ENCODE assay signal across 15 cellular contexts in genomic region chr18:2891526-2892431, GRCh38. TPM values are rescaled to one million over a fixed set of nuclear protein-coding genes. Genes with fewer than 3 reads are reported as not detected.
DNase-seq lines count a peak whose midpoint lies in the region; ATAC-seq and TF ChIP-seq lines count a peak whose summit lies in the region.
"Had no signal": no experiment of that assay in that cellular context is flagged by ENCODE, and none has a peak within 500 bp of the region (broad histone marks: within the 10 kb centered on the region; RNA-seq: fewer than 3 reads in every experiment).

No MANE protein-coding gene starts in this region.

- H3K4me3 Mint-ChIP-seq in activated CD4-positive, alpha-beta T cell treated with anti-CD3 and anti-CD28 coated beads, Interleukin-2, amount 10 ng/mL, durations not matched to agents 24 days and 14 days = peak overlapping the region; percentile 74
- H3K4me3 Mint-ChIP-seq in activated naive CD8-positive, alpha-beta T cell treated with anti-CD3 and anti-CD28 coated beads for 36 hours = no peak overlapping the region

- H3K36me3 ChIP-seq in RWPE2 (ENCODE audit: low read depth) (no peaks in the 10 kb centered on the region), neuronal stem cell (replicated peaks in 1 of 2; ENCODE audit: control insufficient read depth in 2 of 2, insufficient read depth in 2 of 2, low read length in 2 of 2) (no peaks in the 10 kb centered on the region)
- H3K36me3 ChIP-seq: colonic mucosa, upper lobe of right lung had no signal

- H3K27me3 Mint-ChIP-seq in activated CD4-positive, alpha-beta T cell treated with anti-CD3 and anti-CD28 coated beads, Interleukin-2, amount 10 ng/mL, durations not matched to agents 24 days and 14 days = no peaks in the 10 kb centered on the region
- no peaks in the 10 kb centered on the region for H3K27me3 Mint-ChIP-seq in activated naive CD8-positive, alpha-beta T cell treated with anti-CD3 and anti-CD28 coated beads for 36 hours

- H3K4me2 ChIP-seq in neuronal stem cell (ENCODE audit: insufficient read depth, low read length, poor library complexity, severe bottlenecking) = no peak overlapping the region

- H2AK5ac ChIP-seq in neuronal stem cell (ENCODE audit: low read depth, low read length) = peak overlapping the region; percentile 41

- H3K27ac Mint-ChIP-seq in activated CD4-positive, alpha-beta T cell treated with anti-CD3 and anti-CD28 coated beads, Interleukin-2, amount 10 ng/mL, durations not matched to agents 24 days and 14 days = peak overlapping the region; percentile 46
- peak overlapping the region; percentile 61 for H3K27ac Mint-ChIP-seq in activated naive CD8-positive, alpha-beta T cell treated with anti-CD3 and anti-CD28 coated beads for 36 hours

- TF ChIP-seq CTCF in RWPE2 (IDR thresholded peaks at IDR 0.05; ENCODE audit: poor library complexity, severe bottlenecking) = no peak

- H2BK15ac ChIP-seq in neuronal stem cell (ENCODE audit: low read length) = no peak overlapping the region

- H2BK120ac ChIP-seq in neuronal stem cell (ENCODE audit: low read depth, low read length) = no peak overlapping the region

- H3K4me1 ChIP-seq in RWPE2 (ENCODE audit: insufficient read depth, poor library complexity, severe bottlenecking) (no peaks in the 10 kb centered on the region), neuronal stem cell (ENCODE audit: control insufficient read depth in 2 of 2, insufficient read depth in 1 of 2, low read depth in 1 of 2, low read length in 2 of 2) (peaks cover 4 to 5% of the 10 kb centered on the region in 2 donors)
- H3K4me1 ChIP-seq: colonic mucosa, upper lobe of right lung had no signal

- no peaks in the 10 kb centered on the region for H3K9me3 ChIP-seq in RWPE2 (ENCODE audit: severe bottlenecking)
- H3K9me3 ChIP-seq in neuronal stem cell (replicated peaks in 1 of 2; ENCODE audit: control insufficient read depth in 2 of 2, insufficient read depth in 1 of 2, low read depth in 1 of 2, low read length in 2 of 2) = peaks cover 3 to 5% of the 10 kb centered on the region in 2 donors
- H3K9me3 ChIP-seq: colonic mucosa, upper lobe of right lung had no signal

- peak; percentile 67 for DNase-seq in activated CD4-positive, alpha-beta T cell treated with anti-CD3 and anti-CD28 coated beads, Interleukin-2, amount 10 ng/mL, durations not matched to agents 24 days and 14 days
- DNase-seq in activated CD4-positive, alpha-beta T cell treated with anti-CD3 and anti-CD28 coated beads, Interleukin-2, amount 50 U/mL, for 48 hours = no peak
- no peak for DNase-seq in RWPE2 (ENCODE audit: low spot score)
- DNase-seq in activated naive CD8-positive, alpha-beta T cell treated with anti-CD3 and anti-CD28 coated beads for 36 hours = peak; percentile 20
- no peak for DNase-seq in neuronal stem cell (ENCODE audit: low spot score)
- no peak for DNase-seq in retina
- no peak for DNase-seq in NCI-H446 (lab: John Stamatoyannopoulos, UW)
- DNase-seq: C1 segment of cervical spinal cord, colonic mucosa, mesenchymal stem cell, SHP77 treated with DMSO at 0.1 percent for 48 hours, T1000, upper lobe of right lung had no signal

- no peaks in the 10 kb centered on the region for H3K79me1 ChIP-seq in neuronal stem cell (ENCODE audit: low read depth, low read length)

- H3K14ac ChIP-seq in neuronal stem cell (ENCODE audit: low read length) = no peak overlapping the region

- no peak overlapping the region for H4K8ac ChIP-seq in neuronal stem cell (ENCODE audit: low read depth, low read length)

- no peak overlapping the region for H3K18ac ChIP-seq in neuronal stem cell (ENCODE audit: low read length)

- no peak overlapping the region for H3K23ac ChIP-seq in neuronal stem cell (ENCODE audit: low read depth, low read length, poor library complexity)

- H3K27me3 ChIP-seq in RWPE2 (ENCODE audit: insufficient read depth, poor library complexity, severe bottlenecking) = no peaks in the 10 kb centered on the region
- no peaks in the 10 kb centered on the region for H3K27me3 ChIP-seq in neuronal stem cell (ENCODE audit: control insufficient read depth in 3 of 3, insufficient read depth in 3 of 3, low read depth in 1 of 3, low read length in 3 of 3)
- H3K27me3 ChIP-seq: colonic mucosa, upper lobe of right lung had no signal

- no peak overlapping the region for H2BK12ac ChIP-seq in neuronal stem cell (ENCODE audit: low read length)

- no peak overlapping the region for H3K9ac ChIP-seq in neuronal stem cell (ENCODE audit: low read depth, low read length, poor library complexity)

- H3K9me3 Mint-ChIP-seq in activated CD4-positive, alpha-beta T cell treated with anti-CD3 and anti-CD28 coated beads, Interleukin-2, amount 10 ng/mL, durations not matched to agents 24 days and 14 days = peaks cover 8% of the 10 kb centered on the region
- peaks cover 22% of the 10 kb centered on the region for H3K9me3 Mint-ChIP-seq in activated naive CD8-positive, alpha-beta T cell treated with anti-CD3 and anti-CD28 coated beads for 36 hours

- H3K4ac ChIP-seq in neuronal stem cell (ENCODE audit: low read length) = no peak overlapping the region

- intact Hi-C loops in activated CD4-positive, alpha-beta T cell treated with anti-CD3 and anti-CD28 coated beads, Interleukin-2, amount 10 ng/mL, durations not matched to agents 24 days and 14 days (cut with micrococcal nuclease) = no loop called here

- H4K91ac ChIP-seq in neuronal stem cell (ENCODE audit: low read depth, low read length, poor library complexity) = no peak overlapping the region

- H3K4me1 Mint-ChIP-seq in activated CD4-positive, alpha-beta T cell treated with anti-CD3 and anti-CD28 coated beads, Interleukin-2, amount 10 ng/mL, durations not matched to agents 24 days and 14 days = peaks cover 31% of the 10 kb centered on the region
- H3K4me1 Mint-ChIP-seq in activated naive CD8-positive, alpha-beta T cell treated with anti-CD3 and anti-CD28 coated beads for 36 hours = peaks cover 29% of the 10 kb centered on the region

- H3K4me3 ChIP-seq in RWPE2 (ENCODE audit: severe bottlenecking) = no peak overlapping the region
- no peak overlapping the region for H3K4me3 ChIP-seq in neuronal stem cell (ENCODE audit: low read length in 2 of 2)
- H3K4me3 ChIP-seq: colonic mucosa, upper lobe of right lung had no signal

- no peak overlapping the region for H2AFZ ChIP-seq in neuronal stem cell (ENCODE audit: low read length)

- WGBS in neuronal stem cell (ENCODE audit: extremely low coverage in 2 of 2, insufficient read length in 2 of 2, insufficient replicate concordance in 1 of 2), 2 donors = no CpG with 5 or more reads among the region's 20 CpGs

- H3K36me3 Mint-ChIP-seq in activated CD4-positive, alpha-beta T cell treated with anti-CD3 and anti-CD28 coated beads, Interleukin-2, amount 10 ng/mL, durations not matched to agents 24 days and 14 days (ENCODE audit: low read depth) = peaks cover 25% of the 10 kb centered on the region
- peaks cover 18% of the 10 kb centered on the region for H3K36me3 Mint-ChIP-seq in activated naive CD8-positive, alpha-beta T cell treated with anti-CD3 and anti-CD28 coated beads for 36 hours

- H3K27ac ChIP-seq in RWPE2 (ENCODE audit: poor library complexity, severe bottlenecking) (no peak overlapping the region), neuronal stem cell (replicated peaks; ENCODE audit: low read length) (no peak overlapping the region)
- H3K27ac ChIP-seq: colonic mucosa, upper lobe of right lung had no signal

- ATAC-seq in RWPE2 (ENCODE audit: low read depth) (peak; percentile 40; the same call in 1 of the 3 replicates), HG03135 (IDR thresholded peaks at IDR 0.05; ENCODE audit: unreplicated experiment) (no peak)
- ATAC-seq: sciatic nerve, upper lobe of right lung had no signal

- H2BK5ac ChIP-seq in neuronal stem cell (ENCODE audit: low read length) = no peak overlapping the region

RNA-seq across cellular contexts. Expression of gene EMILIN2, which starts 45.0 kb away (rescaled TPM):
- total RNA-seq in activated CD4-positive, alpha-beta T cell treated with anti-CD3 and anti-CD28 coated beads, Interleukin-2, amount 10 ng/mL, durations not matched to agents 24 days and 14 days = 32.4 and 35.5 TPM in 2 replicates
- total RNA-seq in activated naive CD8-positive, alpha-beta T cell treated with anti-CD3 and anti-CD28 coated beads for 36 hours = 10 to 100 TPM; 26.3 to 30.2 TPM
- polyA plus RNA-seq in neuronal stem cell (2013, experiment 1 of 2) = 4.1 TPM
- polyA plus RNA-seq in neuronal stem cell (2013, experiment 2 of 2) = 3.2 TPM

Comparison
In these comparisons a context has a peak if more than half of its experiments do, and no peak if none do; other contexts are left out.
1. DNase-seq: peak in activated CD4-positive, alpha-beta T cell treated with anti-CD3 and anti-CD28 coated beads, Interleukin-2, amount 10 ng/mL, durations not matched to agents 24 days and 14 days (single experiment) and activated naive CD8-positive, alpha-beta T cell treated with anti-CD3 and anti-CD28 coated beads for 36 hours (single experiment); none in activated CD4-positive, alpha-beta T cell treated with anti-CD3 and anti-CD28 coated beads, Interleukin-2, amount 50 U/mL, for 48 hours (0 of 2), RWPE2 (single experiment), neuronal stem cell (single experiment), retina (single experiment) and NCI-H446 (0 of 2).